Comparison of ENCODE assay signal across 22 cellular contexts in the genomic region with DNA sequence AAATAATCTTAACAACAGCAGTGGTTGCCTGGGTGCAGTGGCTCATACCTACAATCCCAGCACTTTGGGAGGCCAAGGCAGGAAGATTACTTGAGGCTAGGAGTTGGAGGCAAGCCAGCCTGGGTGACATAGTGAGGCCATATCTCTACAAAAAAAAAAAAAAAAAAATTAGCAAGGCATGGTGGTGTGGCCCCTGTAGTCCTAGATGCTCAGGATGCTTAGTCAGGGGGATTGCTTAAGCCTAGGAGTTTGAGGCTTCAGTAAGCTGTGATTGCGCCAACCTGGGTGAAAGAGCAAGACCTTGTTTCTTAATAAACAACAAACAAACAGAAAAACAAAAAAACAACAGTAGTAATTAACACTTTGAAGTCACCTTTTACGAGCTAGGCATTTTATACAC. TPM values are rescaled to one million over a fixed set of nuclear protein-coding genes. Genes with fewer than 3 reads are reported as not detected.
DNase-seq lines count a peak whose midpoint lies in the region; TF ChIP-seq lines count a peak whose summit lies in the region.
"Had no signal": no experiment of that assay in that cellular context is flagged by ENCODE, and none has a peak within 500 bp of the region (broad histone marks: within the 10 kb centered on the region; RNA-seq: fewer than 3 reads in every experiment).

No MANE protein-coding gene starts in this region.

- no peak overlapping the region for H3K4me3 ChIP-seq in breast epithelium
- no peak overlapping the region for H3K4me3 ChIP-seq in epithelial cell of esophagus (ENCODE audit: low read length)
- H3K4me3 ChIP-seq in HAP-1, result no peak overlapping the region
- H3K4me3 ChIP-seq: GM12878 had no signal

- TF ChIP-seq CTCF in MCF 10A (IDR thresholded peaks at IDR 0.05; ENCODE audit: unreplicated experiment) (no peak), breast epithelium (IDR thresholded peaks at IDR 0.05) (no peak), epithelial cell of esophagus (IDR thresholded peaks at IDR 0.05; ENCODE audit: insufficient read depth, low read depth, low read length, missing control alignments) (no peak), type B pancreatic cell (conservative IDR thresholded peaks at IDR 0.05) (no peak)

- POLR2A ChIA-PET in MCF 10A (lab: Yijun Ruan, JAX), result no interaction called here

- DNase-seq in MCF 10A (ENCODE audit: unreplicated experiment) (peak; percentile 54), breast epithelium (ENCODE audit: low spot score in 2 of 2) (no peak), OCI-M1 (lab: John Stamatoyannopoulos, UW) (peak; percentile 71), epithelial cell of esophagus (ENCODE audit: low read depth) (peak; percentile 8), type B pancreatic cell (ENCODE audit: extremely low spot score, unreplicated experiment) (no peak), HAP-1 (ENCODE audit: low spot score in 2 of 2) (no peak), immature natural killer cell (no peak)
- DNase-seq: BE2C; CD4-positive, CD25-positive, alpha-beta regulatory T cell; COR-L47; HFFc6; IMR-90; Karpas-422; MV-4-11; NCI-H187; NCI-H345; NCI-H526; SW 1271 had no signal

- in situ Hi-C loops in HAP-1 (cut with MboI; ENCODE audit: low sequenced_read_pairs), result no loop called here

- no peak for TF ChIP-seq POLR2A in breast epithelium (IDR thresholded peaks at IDR 0.05)

- H3K4me1 ChIP-seq in breast epithelium (no peaks in the 10 kb centered on the region), HAP-1 (no peaks in the 10 kb centered on the region)
- H3K4me1 ChIP-seq: BE2C had no signal

- H3K4me3 Mint-ChIP-seq in MCF 10A (ENCODE audit: unreplicated experiment), result no peak overlapping the region
- no peak overlapping the region for H3K4me3 Mint-ChIP-seq in type B pancreatic cell
- H3K4me3 Mint-ChIP-seq in immature natural killer cell, result no peak overlapping the region
- H3K4me3 Mint-ChIP-seq: CD4-positive, CD25-positive, alpha-beta regulatory T cell; HFFc6 had no signal

- intact Hi-C loops in MCF 10A (cut with micrococcal nuclease) (no loop called here), breast epithelium (cut with DNase I; ENCODE audit: low total_unique reads) (no loop called here)

- BruUV-seq in MCF 10A (replicated peaks; lab: Mats Ljungman, UMichigan), result no TSS peak

- no peaks in the 10 kb centered on the region for H3K4me1 Mint-ChIP-seq in MCF 10A (ENCODE audit: insufficient read depth, unreplicated experiment)
- no peaks in the 10 kb centered on the region for H3K4me1 Mint-ChIP-seq in type B pancreatic cell (ENCODE audit: unreplicated experiment)
- no peaks in the 10 kb centered on the region for H3K4me1 Mint-ChIP-seq in immature natural killer cell
- H3K4me1 Mint-ChIP-seq: CD4-positive, CD25-positive, alpha-beta regulatory T cell had no signal

- H3K27me3 ChIP-seq in breast epithelium (no peaks in the 10 kb centered on the region), HAP-1 (ENCODE audit: low read depth) (peaks cover 2% of the 10 kb centered on the region; the same call in 1 of the 2 replicates)
- H3K27me3 ChIP-seq: BE2C had no signal

- H3K36me3 Mint-ChIP-seq in MCF 10A (ENCODE audit: insufficient read depth, unreplicated experiment), result no peaks in the 10 kb centered on the region
- no peaks in the 10 kb centered on the region for H3K36me3 Mint-ChIP-seq in type B pancreatic cell
- H3K36me3 Mint-ChIP-seq in immature natural killer cell, result no peaks in the 10 kb centered on the region
- H3K36me3 Mint-ChIP-seq: CD4-positive, CD25-positive, alpha-beta regulatory T cell had no signal

- no peak overlapping the region for H3K27ac ChIP-seq in breast epithelium

- H3K27ac Mint-ChIP-seq in MCF 10A (ENCODE audit: low read depth, unreplicated experiment) (no peak overlapping the region), type B pancreatic cell (no peak overlapping the region), immature natural killer cell (no peak overlapping the region)
- H3K27ac Mint-ChIP-seq: CD4-positive, CD25-positive, alpha-beta regulatory T cell; HFFc6 had no signal

- no peaks in the 10 kb centered on the region for H3K36me3 ChIP-seq in breast epithelium
- H3K36me3 ChIP-seq in HAP-1 (replicated peaks), result no peaks in the 10 kb centered on the region

- CTCF ChIA-PET in MCF 10A (lab: Yijun Ruan, JAX), result no interaction called here

- H3K9me3 ChIP-seq in breast epithelium (no peaks in the 10 kb centered on the region), HAP-1 (no peaks in the 10 kb centered on the region)
- H3K9me3 ChIP-seq: BE2C had no signal

- H3K27me3 Mint-ChIP-seq in MCF 10A (ENCODE audit: insufficient read depth, unreplicated experiment), result no peaks in the 10 kb centered on the region
- peaks cover 49% of the 10 kb centered on the region for H3K27me3 Mint-ChIP-seq in type B pancreatic cell
- H3K27me3 Mint-ChIP-seq in immature natural killer cell (ENCODE audit: low read depth in 3 of 3), result peaks cover 0 to 2% (median 2%) of the 10 kb centered on the region in 3 donors

- no peaks in the 10 kb centered on the region for H3K9me3 Mint-ChIP-seq in MCF 10A (ENCODE audit: unreplicated experiment)
- H3K9me3 Mint-ChIP-seq in type B pancreatic cell, result no peaks in the 10 kb centered on the region
- H3K9me3 Mint-ChIP-seq in immature natural killer cell, result no peaks in the 10 kb centered on the region
- H3K9me3 Mint-ChIP-seq: CD4-positive, CD25-positive, alpha-beta regulatory T cell; HFFc6 had no signal

RNA-seq across cellular contexts. Expression of a gene that starts 0.6 kb away (rescaled TPM):
- total RNA-seq in MCF 10A (2022) (not detected in 2 replicates), breast epithelium (not detected), type B pancreatic cell (ENCODE audit: low replicate concordance) (not detected in 2 replicates)
- not detected for polyA plus RNA-seq in immature natural killer cell
- total RNA-seq: A172; CD4-positive, CD25-positive, alpha-beta regulatory T cell; GM12878; H1; HFFc6; HT-29; IMR-90 had no signal
- polyA plus RNA-seq: CD4-positive, CD25-positive, alpha-beta regulatory T cell; GM12878; H1; IMR-90 had no signal

Comparison
In these comparisons a context has a peak if more than half of its experiments do, and no peak if none do; other contexts are left out.
1. DNase-seq: peak in MCF 10A (single experiment), OCI-M1 (single experiment) and epithelial cell of esophagus (single experiment); none in breast epithelium (0 of 2), type B pancreatic cell (single experiment), HAP-1 (0 of 2) and immature natural killer cell (0 of 3).